Comparison of ENCODE assay signal across 8 cellular contexts in genomic region chr6:37059344-37060194, GRCh38. TPM values are rescaled to one million over a fixed set of nuclear protein-coding genes. Genes with fewer than 3 reads are reported as not detected.
DNase-seq lines count a peak whose midpoint lies in the region; ATAC-seq, FAIRE-seq and TF ChIP-seq lines count a peak whose summit lies in the region.

No MANE protein-coding gene starts in this region.

- H3K27me3 Mint-ChIP-seq in WTC11 (ENCODE audit: low read depth) (no peaks in the 10 kb centered on the region), progenitor cell of endocrine pancreas (peaks cover 15% of the 10 kb centered on the region)

- peak overlapping the region in 7 of 11 experiments; percentile 1 to 68 (median 46); a peak in 8 of 22 replicates for H3K9ac ChIP-seq in BLaER1 treated with 17β-estradiol and CSF1 and Interleukin-3, amounts not matched to agents 10 nM and 100 nM

- no peaks in the 10 kb centered on the region for H3K27me3 ChIP-seq in BLaER1 treated with 17β-estradiol and CSF1 and Interleukin-3, amounts not matched to agents 10 nM and 100 nM

- H3K9me3 ChIP-seq in BLaER1 treated with 17β-estradiol and CSF1 and Interleukin-3, amounts not matched to agents 10 nM and 100 nM (replicated peaks in 1 of 11) = no peaks in the 10 kb centered on the region

- no peaks in the 10 kb centered on the region for H3K9me3 Mint-ChIP-seq in WTC11
- no peaks in the 10 kb centered on the region for H3K9me3 Mint-ChIP-seq in progenitor cell of endocrine pancreas (ENCODE audit: low read depth)

- H3K27ac Mint-ChIP-seq in WTC11 (peak overlapping the region; percentile 99), progenitor cell of endocrine pancreas (peak overlapping the region; percentile 83)

- peak overlapping the region; percentile 47 for H3K4me3 Mint-ChIP-seq in WTC11
- H3K4me3 Mint-ChIP-seq in progenitor cell of endocrine pancreas (ENCODE audit: low read depth) = no peak overlapping the region

- no peak for TF ChIP-seq POLR2A in GM12891 (IDR thresholded peaks at IDR 0.05; ENCODE audit: low read depth, low read length)

- FAIRE-seq in GM12891 (lab: Jason Lieb, UNC) = no peak

- ATAC-seq in WTC11 = peak; percentile 72
- ATAC-seq in left cardiac atrium = peak; percentile 69 to 93

- peak overlapping the region; percentile 9 to 89 (median 52); a peak in 19 of 22 replicates for H3K4me2 ChIP-seq in BLaER1 treated with 17β-estradiol and CSF1 and Interleukin-3, amounts not matched to agents 10 nM and 100 nM

- POLR2A ChIA-PET in WTC11 (lab: Charles Lee) = interaction anchor here (0.6 to 1.6 kb wide), 9 partner anchors 12 to 111 kb away, joined by 3 to 6 read pairs (median 3); partner anchors contain the start of gene MTCH1

- H4K20me1 ChIP-seq in BLaER1 treated with 17β-estradiol and CSF1 and Interleukin-3, amounts not matched to agents 10 nM and 100 nM = no peaks in the 10 kb centered on the region

- H3K4me3 ChIP-seq in BLaER1 treated with 17β-estradiol and CSF1 and Interleukin-3, amounts not matched to agents 10 nM and 100 nM = no peak overlapping the region

- CTCF ChIA-PET in WTC11 (lab: Charles Lee) = interaction anchor here (0.6 to 2.5 kb wide), 9 partner anchors 12 to 151 kb away, joined by 3 to 17 read pairs (median 5); no protein-coding TSS in a partner anchor

- H3K36me3 Mint-ChIP-seq in WTC11 = no peaks in the 10 kb centered on the region
- H3K36me3 Mint-ChIP-seq in progenitor cell of endocrine pancreas (ENCODE audit: insufficient read depth) = no peaks in the 10 kb centered on the region

- TF ChIP-seq CTCF in WTC11 (IDR thresholded peaks at IDR 0.05) = 0 out of 2 replicates have a peak, but pooled peaks have one; percentile 21
- TF ChIP-seq CTCF in progenitor cell of endocrine pancreas (IDR thresholded peaks at IDR 0.05; ENCODE audit: unreplicated experiment) = peak; percentile 60

- H3K4me1 Mint-ChIP-seq in WTC11 (peaks cover 51% of the 10 kb centered on the region), progenitor cell of endocrine pancreas (ENCODE audit: low read depth) (peaks cover 7% of the 10 kb centered on the region)

- peak overlapping the region in 10 of 11 experiments; percentile 23 to 76 (median 60); a peak in 18 of 22 replicates for H3K27ac ChIP-seq in BLaER1 treated with 17β-estradiol and CSF1 and Interleukin-3, amounts not matched to agents 10 nM and 100 nM

- peaks cover 32 to 77% (median 36%) of the 10 kb centered on the region in 10 experiments for H3K4me1 ChIP-seq in BLaER1 treated with 17β-estradiol and CSF1 and Interleukin-3, amounts not matched to agents 10 nM and 100 nM

- H3K36me3 ChIP-seq in BLaER1 treated with 17β-estradiol and CSF1 and Interleukin-3, amounts not matched to agents 10 nM and 100 nM = no peaks in the 10 kb centered on the region

- DNase-seq in HS-5 (ENCODE audit: low read depth) = peak; percentile 94
- peak; percentile 73 for DNase-seq in WTC11 (ENCODE audit: low spot score)
- DNase-seq in left cardiac atrium = peak; percentile 78
- no peak for DNase-seq in progenitor cell of endocrine pancreas (ENCODE audit: low spot score, unreplicated experiment)
- DNase-seq in GM12891 (ENCODE audit: insufficient read length, low spot score) = no peak
- DNase-seq in NCI-H446 treated with DMSO at 0.1 percent for 48 hours (lab: John Stamatoyannopoulos, UW) = no peak
- DNase-seq in OCI-M2 (lab: John Stamatoyannopoulos, UW; ENCODE audit: unreplicated experiment) = no peak

- intact Hi-C loops in left cardiac atrium (cut with DNase I) = loop anchor here (5.0 kb wide), 2 partner anchors 43 to 113 kb away; partner anchors contain the start of gene PIM1 (in 1 of the 2)

TF ChIP-seq in WTC11, 78 proteins besides CTCF, POLR2A, EP300 and RAD21 (continues in another document):
- TF ChIP-seq NR2C2 (CRISPR knock-in tag; IDR thresholded peaks at IDR 0.05) (no peak), IRF1 (CRISPR knock-in tag; IDR thresholded peaks at IDR 0.05) (no peak), CREM (CRISPR knock-in tag; IDR thresholded peaks at IDR 0.05) (0 out of 2 replicates have a peak, but pooled peaks have one; percentile 28), SP1 (CRISPR knock-in tag; conservative IDR thresholded peaks at IDR 0.05) (peak; percentile 60), FOXP4 (CRISPR knock-in tag; IDR thresholded peaks at IDR 0.05) (no peak), FOXP1 (CRISPR knock-in tag; IDR thresholded peaks at IDR 0.05; ENCODE audit: borderline replicate concordance) (peak; percentile 21; the same call in 1 of the 2 replicates), ZNF423 (CRISPR knock-in tag; IDR thresholded peaks at IDR 0.05) (peak; percentile 59; the same call in 1 of the 2 replicates), ZBTB21 (CRISPR knock-in tag; IDR thresholded peaks at IDR 0.05; ENCODE audit: borderline replicate concordance) (no peak)

TF ChIP-seq in GM12891, 5 proteins besides CTCF, POLR2A, EP300 and RAD21:
- TF ChIP-seq POLR2AphosphoS5 (IDR thresholded peaks at IDR 0.05; ENCODE audit: low read depth, low read length) = no peak
- TF ChIP-seq POU2F2 (IDR thresholded peaks at IDR 0.05; ENCODE audit: low read depth, low read length) = no peak
- no peak for TF ChIP-seq SPI1 (IDR thresholded peaks at IDR 0.05; ENCODE audit: low read depth, low read length)
- TF ChIP-seq PAX5 (IDR thresholded peaks at IDR 0.05; ENCODE audit: insufficient read depth, low read length, severe bottlenecking) = no peak
- TF ChIP-seq TAF1 (IDR thresholded peaks at IDR 0.05; ENCODE audit: low read depth, low read length) = no peak

RNA-seq across cellular contexts. Expression of gene FGD2, which starts 54.1 kb away (rescaled TPM):
- total RNA-seq in WTC11 (2021) (0.31 to 0.78 TPM (median 0.44 TPM) in 3 replicates), left cardiac atrium (10 to 100 TPM; 15.1 to 15.5 TPM), progenitor cell of endocrine pancreas (not detected in 2 replicates)
- 6.1 TPM for polyA plus RNA-seq in GM12891 (2012; ENCODE audit: low read depth, missing spikeins)

Comparison
In these comparisons a context has a peak if more than half of its experiments do, and no peak if none do; other contexts are left out.
1. DNase-seq: peak in HS-5 (single experiment), WTC11 (single experiment) and left cardiac atrium (single experiment); none in progenitor cell of endocrine pancreas (single experiment), GM12891 (single experiment), NCI-H446 treated with DMSO at 0.1 percent for 48 hours (single experiment) and OCI-M2 (single experiment).